8 cellular contexts compared by ENCODE assay signal in genomic region chr2:37585295-37585908, GRCh38.
DNase-seq lines count a peak whose midpoint lies in the region; ATAC-seq, FAIRE-seq and TF ChIP-seq lines count a peak whose summit lies in the region.

No MANE protein-coding gene starts in this region.

- intact Hi-C loops in left ventricle myocardium superior (cut with micrococcal nuclease) (no loop called here), left ventricle myocardium inferior (cut with micrococcal nuclease) (no loop called here)

- no peaks in the 10 kb centered on the region for H3K27me3 ChIP-seq in left ventricle myocardium inferior (ENCODE audit: low read depth)

- no peak overlapping the region for H3K27ac ChIP-seq in left ventricle myocardium inferior (replicated peaks)

- H3K4me1 ChIP-seq in left ventricle myocardium inferior = peaks cover 50% of the 10 kb centered on the region

- H3K9me3 Mint-ChIP-seq in chondrocyte (ENCODE audit: low read depth) = no peaks in the 10 kb centered on the region

- no peaks in the 10 kb centered on the region for H3K36me3 ChIP-seq in left ventricle myocardium inferior

- no peaks in the 10 kb centered on the region for H3K36me3 Mint-ChIP-seq in chondrocyte (ENCODE audit: low read depth)

- H3K4me1 Mint-ChIP-seq in chondrocyte (ENCODE audit: low read depth) = peaks cover 84% of the 10 kb centered on the region

- no peaks in the 10 kb centered on the region for H3K27me3 Mint-ChIP-seq in chondrocyte (ENCODE audit: low read depth)

- peak overlapping the region; percentile 2 for H3K4me3 Mint-ChIP-seq in chondrocyte (ENCODE audit: unreplicated experiment)

- DNase-seq in left ventricle myocardium superior (no peak), left ventricle myocardium inferior (no peak), NCI-H774 (lab: John Stamatoyannopoulos, UW) (peak; percentile 54), chondrocyte (ENCODE audit: low spot score) (no peak), renal cortical epithelial cell (ENCODE audit: low read depth) (peak; percentile 51), NCI-H1930 (lab: John Stamatoyannopoulos, UW) (no peak), D721Med (ENCODE audit: insufficient read length, low spot score) (no peak)

- H3K27ac Mint-ChIP-seq in chondrocyte (ENCODE audit: unreplicated experiment) = peak overlapping the region; percentile 86

- TF ChIP-seq CTCF in left ventricle myocardium inferior (IDR thresholded peaks at IDR 0.05; ENCODE audit: borderline replicate concordance) (no peak), chondrocyte (IDR thresholded peaks at IDR 0.05) (no peak), D721Med (IDR thresholded peaks at IDR 0.05; ENCODE audit: insufficient read depth, missing control alignments) (no peak)

- H3K4me3 ChIP-seq in left ventricle myocardium inferior = no peak overlapping the region

- no peak for FAIRE-seq in D721Med (lab: Jason Lieb, UNC)

- H3K9me3 ChIP-seq in left ventricle myocardium inferior (replicated peaks) = no peaks in the 10 kb centered on the region

- peak; percentile 37 for ATAC-seq in left ventricle myocardium superior
- no peak for ATAC-seq in HG02588 (IDR thresholded peaks at IDR 0.05; ENCODE audit: unreplicated experiment)

Comparison
In these comparisons a context has a peak if more than half of its experiments do, and no peak if none do; other contexts are left out.
1. DNase-seq: peak in NCI-H774 (single experiment) and renal cortical epithelial cell (single experiment); none in left ventricle myocardium superior (single experiment), left ventricle myocardium inferior (single experiment), chondrocyte (single experiment), NCI-H1930 (0 of 2) and D721Med (single experiment).